In the genomic region with DNA sequence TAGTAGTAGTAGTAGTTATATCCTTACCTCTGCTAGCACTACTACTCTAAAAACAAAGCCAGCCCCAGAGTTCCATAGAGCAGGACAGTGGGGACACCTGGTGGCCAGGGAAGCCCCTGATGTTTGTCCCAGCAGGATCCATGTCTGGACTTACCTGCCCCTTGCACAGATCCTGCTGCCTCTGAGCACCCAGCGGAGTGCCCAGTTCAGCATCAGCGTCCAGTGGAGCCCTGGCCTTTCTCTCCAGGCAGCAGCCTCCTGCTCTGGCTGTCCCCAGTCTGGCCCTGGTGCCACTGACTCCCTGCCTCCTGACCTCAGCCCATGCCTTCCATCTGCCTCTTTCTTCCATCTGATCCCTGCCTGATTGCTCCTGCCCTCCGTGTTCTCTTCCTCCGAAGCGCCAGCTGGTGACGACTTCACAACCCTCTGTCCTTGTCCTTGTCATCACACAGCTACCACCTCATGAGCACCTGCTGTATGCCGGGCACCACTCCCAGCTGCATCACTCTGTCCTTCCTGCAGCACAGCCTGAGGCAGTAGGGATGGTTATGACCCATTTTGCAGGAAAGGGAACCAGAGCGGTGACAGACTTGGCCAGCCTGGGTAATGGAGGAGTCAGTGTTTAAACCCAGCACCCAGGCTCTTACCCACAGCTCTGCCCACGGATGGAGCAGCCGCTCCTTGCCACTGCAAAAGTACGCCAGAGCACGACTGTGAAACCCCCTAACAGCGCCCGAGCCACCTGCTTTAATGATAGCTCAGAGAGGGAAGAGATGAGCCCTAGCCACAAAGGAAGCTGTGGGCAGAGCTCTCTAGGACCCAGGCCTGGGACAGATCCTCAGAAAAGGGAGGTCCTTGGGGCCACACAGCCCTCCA, we compare ENCODE assay signal across 8 cellular contexts. TPM values are rescaled to one million over a fixed set of nuclear protein-coding genes. Genes with fewer than 3 reads are reported as not detected.
DNase-seq lines count a peak whose midpoint lies in the region; ATAC-seq, FAIRE-seq and TF ChIP-seq lines count a peak whose summit lies in the region.

No MANE protein-coding gene starts in this region.

- no peaks in the 10 kb centered on the region for H3K9me3 ChIP-seq in OCI-LY3 (ENCODE audit: insufficient read depth, low read length)
- H3K9me3 ChIP-seq in pancreas, result no peaks in the 10 kb centered on the region

- H3K4me3 ChIP-seq in AG10803 (ENCODE audit: low read length), result no peak overlapping the region
- H3K4me3 ChIP-seq in HFF-Myc (replicated peaks; ENCODE audit: low read depth, low read length), result no peak overlapping the region
- no peak overlapping the region for H3K4me3 ChIP-seq in OCI-LY3 (ENCODE audit: low read length)
- H3K4me3 ChIP-seq in fibroblast of pulmonary artery (replicated peaks; ENCODE audit: low read depth, low read length), result no peak overlapping the region
- H3K4me3 ChIP-seq in pancreas, result no peak overlapping the region

- H3K27me3 ChIP-seq in OCI-LY3 (ENCODE audit: low read depth, low read length) (peaks cover 35% of the 10 kb centered on the region), pancreas (no peaks in the 10 kb centered on the region)

- no peak overlapping the region for H2AFZ ChIP-seq in OCI-LY3 (ENCODE audit: low read depth, low read length)

- intact Hi-C loops in pancreas (cut with DNase I), result no loop called here

- no peaks in the 10 kb centered on the region for H3K79me2 ChIP-seq in OCI-LY3 (ENCODE audit: low read length)

- H3K4me2 ChIP-seq in OCI-LY3 (ENCODE audit: low read length), result no peak overlapping the region

- H3K27ac ChIP-seq in OCI-LY3 (ENCODE audit: low read length), result no peak overlapping the region
- H3K27ac ChIP-seq in pancreas, result no peak overlapping the region

- DNase-seq in AG10803 (ENCODE audit: low read depth) (peak; percentile 20), HFF-Myc (ENCODE audit: extremely low read depth, low read depth) (peak; percentile 14), activated T-cell treated with anti-CD3 and anti-CD28 coated beads for 48 hours (ENCODE audit: low read depth) (peak; percentile 46), fibroblast of pulmonary artery (ENCODE audit: low read depth) (peak; percentile 75), pancreas (peak; percentile 9 to 58 (median 34))

- TF ChIP-seq CTCF in AG10803 (conservative IDR thresholded peaks at IDR 0.05; ENCODE audit: low read length) (peak; percentile 54), HFF-Myc (IDR thresholded peaks at IDR 0.05; ENCODE audit: low read depth, low read length, missing control alignments) (peak; percentile 56), OCI-LY3 (IDR thresholded peaks at IDR 0.05; ENCODE audit: low read depth, low read length) (peak; percentile 49), fibroblast of pulmonary artery (IDR thresholded peaks at IDR 0.05; ENCODE audit: low read length, missing control alignments) (peak; percentile 71), pancreas (IDR thresholded peaks at IDR 0.05) (peak in 3 of 4 donors; percentile 9 to 26 (median 17))

- H3K4me1 ChIP-seq in OCI-LY3 (ENCODE audit: low read length) (peaks cover 3% of the 10 kb centered on the region; the same call in 1 of the 2 replicates), pancreas (peaks cover 0 to 4% (median 4%) of the 10 kb centered on the region in 3 donors)

- ATAC-seq in pancreas, result peak in 3 of 4 donors; percentile 72 to 86 (median 81)
- ATAC-seq in HG02678 (IDR thresholded peaks at IDR 0.05; ENCODE audit: unreplicated experiment), result no peak
- ATAC-seq in GM19351 (IDR thresholded peaks at IDR 0.05; ENCODE audit: unreplicated experiment), result no peak

- no peak overlapping the region for H3K9ac ChIP-seq in OCI-LY3 (ENCODE audit: low read length)

- FAIRE-seq in pancreas (lab: Jason Lieb, UNC), result no peak

- no peaks in the 10 kb centered on the region for H4K20me1 ChIP-seq in OCI-LY3 (ENCODE audit: insufficient read depth, low read length)

- 65 to 83% methylated on average over 14 of the region's 14 CpGs for WGBS in pancreas, 2 donors

- no peaks in the 10 kb centered on the region for H3K36me3 ChIP-seq in OCI-LY3 (replicated peaks; ENCODE audit: low read depth, low read length)
- H3K36me3 ChIP-seq in pancreas, result no peaks in the 10 kb centered on the region

RNA-seq across cellular contexts. Expression of a gene that starts 11.5 kb away (rescaled TPM):
- 10 to 100 TPM in 5 of 6 donors, 1 to 10 TPM in 1; 8.9 to 43.3 (median 25.9) TPM for total RNA-seq in pancreas
- polyA plus RNA-seq in pancreas, result 10 to 100 TPM; 14.3 to 18.5 TPM

Comparison
In these comparisons a context has a peak if more than half of its experiments do, and no peak if none do; other contexts are left out.
1. DNase-seq: peak in every context shown above with its lines; median percentile 75 in fibroblast of pulmonary artery; 46 in activated T-cell treated with anti-CD3 and anti-CD28 coated beads for 48 hours; 34 in pancreas; 20 in AG10803; 14 in HFF-Myc.
2. CTCF ChIP-seq: peak in every context shown above with its lines; median percentile 71 in fibroblast of pulmonary artery; 56 in HFF-Myc; 54 in AG10803; 49 in OCI-LY3; 17 in pancreas.
3. ATAC-seq: peak in pancreas (3 of 4); none in HG02678 (single experiment) and GM19351 (single experiment).